ENCODE assay signal across 8 cellular contexts in the genomic region with DNA sequence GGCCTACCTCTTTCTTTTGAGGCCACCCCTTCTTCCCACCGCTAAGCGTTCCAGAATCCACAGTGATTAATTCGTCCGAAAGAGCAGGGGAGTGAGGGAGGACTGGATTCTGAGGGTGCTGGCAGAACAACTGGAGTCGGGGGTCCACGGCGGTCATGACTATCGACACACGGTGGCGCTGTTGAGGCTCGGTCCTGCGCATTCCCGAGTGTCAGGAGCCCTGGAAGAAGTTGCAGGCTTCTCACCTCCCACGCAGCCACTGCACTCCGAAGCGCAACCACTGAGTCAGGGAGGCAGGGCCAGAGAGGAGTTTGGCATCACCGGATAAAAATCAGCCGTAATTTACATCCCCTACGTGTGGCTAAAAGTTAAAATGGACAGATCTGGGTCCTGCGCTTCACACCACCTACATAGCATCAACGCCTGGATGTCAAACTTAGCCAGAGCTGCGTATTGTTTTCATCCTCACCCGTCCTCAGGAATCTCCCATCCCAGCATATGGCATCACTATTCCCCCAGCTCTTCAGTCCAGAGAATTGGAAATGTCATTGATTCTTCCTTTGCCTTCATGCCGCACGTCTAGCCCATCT.
DNase-seq lines count a peak whose midpoint lies in the region; ATAC-seq and TF ChIP-seq lines count a peak whose summit lies in the region.

No MANE protein-coding gene starts in this region.

- DNase-seq in GM10266 (ENCODE audit: extremely low spot score) (peak; percentile 86), NCI-H1694 (lab: John Stamatoyannopoulos, UW) (peak; percentile 19), cardiac fibroblast (ENCODE audit: low read depth in 2 of 2) (peak; percentile 79 to 83), kidney glomerular epithelial cell (lab: John Stamatoyannopoulos, UW) (peak; percentile 67)
- DNase-seq in activated CD4-positive, alpha-beta T cell treated with anti-CD3 and anti-CD28 coated beads for 1 hour: peak; percentile 62
- DNase-seq in stimulated activated CD4-positive, alpha-beta T cell treated with anti-CD3 and anti-CD28 coated beads, Interleukin-2, amount 100 ng/mL, for 24 hours: peak; percentile 88 to 92

- H3K4me3 ChIP-seq in cardiac fibroblast (replicated peaks in 1 of 2; ENCODE audit: low read depth in 2 of 2, low read length in 2 of 2): no peak overlapping the region

- ATAC-seq in GM19395 (IDR thresholded peaks at IDR 0.05; ENCODE audit: unreplicated experiment): no peak
- ATAC-seq in HG02642 (IDR thresholded peaks at IDR 0.05; ENCODE audit: poor library complexity, unreplicated experiment): no peak

- TF ChIP-seq CTCF in GM10266 (IDR thresholded peaks at IDR 0.05; ENCODE audit: control insufficient read depth, insufficient read depth, low read depth, missing control alignments): peak; percentile 87
- TF ChIP-seq CTCF in cardiac fibroblast (IDR thresholded peaks at IDR 0.05; ENCODE audit: low read depth, low read length): peak; percentile 84

Comparison
In these comparisons a context has a peak if more than half of its experiments do, and no peak if none do; other contexts are left out.
1. DNase-seq: peak in every context shown above with its lines; median percentile 90 in stimulated activated CD4-positive, alpha-beta T cell treated with anti-CD3 and anti-CD28 coated beads, Interleukin-2, amount 100 ng/mL, for 24 hours; 86 in GM10266; 81 in cardiac fibroblast; 67 in kidney glomerular epithelial cell; 62 in activated CD4-positive, alpha-beta T cell treated with anti-CD3 and anti-CD28 coated beads for 1 hour; 19 in NCI-H1694.